In the genomic region with DNA sequence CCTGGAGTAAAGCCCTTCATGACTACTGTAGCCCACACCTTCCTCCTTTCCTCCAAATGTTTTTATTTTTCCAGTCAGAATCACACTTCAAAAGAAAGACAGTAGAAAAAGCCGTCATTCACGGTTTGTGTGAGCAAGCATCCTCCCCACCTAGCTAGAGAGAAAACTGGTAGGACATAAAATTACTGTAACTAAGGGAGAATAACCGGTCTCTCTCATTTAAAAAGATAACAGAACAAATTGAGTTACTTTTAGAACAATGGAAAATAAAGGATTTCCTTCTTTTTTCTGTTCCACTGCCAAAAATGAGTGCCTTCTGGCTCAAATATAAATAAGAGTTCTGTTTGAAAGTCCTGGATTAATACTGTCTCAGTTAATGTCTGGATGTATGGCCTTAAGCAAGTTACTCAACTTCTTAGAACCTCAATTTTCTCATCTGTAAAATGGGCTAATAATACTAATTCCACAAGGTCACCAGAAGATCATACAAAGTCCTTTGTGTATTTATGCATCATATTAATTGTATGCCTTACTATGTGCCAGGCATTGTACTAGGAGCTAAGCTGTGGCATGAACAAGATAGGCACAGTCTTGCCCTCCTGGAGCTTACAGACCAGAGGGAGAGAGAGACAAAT, we compare ENCODE assay signal across 17 cellular contexts.
DNase-seq lines count a peak whose midpoint lies in the region; ATAC-seq and TF ChIP-seq lines count a peak whose summit lies in the region.
"Had no signal": no experiment of that assay in that cellular context is flagged by ENCODE, and none has a peak within 500 bp of the region (broad histone marks: within the 10 kb centered on the region; RNA-seq: fewer than 3 reads in every experiment).

No MANE protein-coding gene starts in this region.

- no peak overlapping the region for H3K4me3 ChIP-seq in heart left ventricle
- no peak overlapping the region for H3K4me3 ChIP-seq in neural progenitor cell
- H3K4me3 ChIP-seq in uterus: no peak overlapping the region
- H3K4me3 ChIP-seq: SK-N-MC had no signal

- no peak for TF ChIP-seq POLR2A in heart left ventricle (IDR thresholded peaks at IDR 0.05)
- TF ChIP-seq POLR2A in uterus (IDR thresholded peaks at IDR 0.05): no peak

- peaks cover 69% of the 10 kb centered on the region for H3F3A ChIP-seq in neural progenitor cell (ENCODE audit: low read depth)

- H3K4me1 ChIP-seq in heart left ventricle: peaks cover 0 to 34% (median 16%) of the 10 kb centered on the region in 12 donors
- H3K4me1 ChIP-seq in neural progenitor cell: peaks cover 67% of the 10 kb centered on the region
- H3K4me1 ChIP-seq in uterus: peaks cover 0 to under 1% of the 10 kb centered on the region in 2 donors

- DNase-seq in heart left ventricle: no peak
- DNase-seq in left cardiac atrium: no peak
- DNase-seq in dermis blood vessel endothelial cell: peak; percentile 60
- no peak for DNase-seq in neural progenitor cell (ENCODE audit: low spot score)
- DNase-seq in uterus: no peak
- DNase-seq in activated gamma-delta T cell (lab: John Stamatoyannopoulos, UW): no peak
- DNase-seq: KBM-7, NCI-H1048, NCI-H2107, NCI-H226, NCI-H526 had no signal

- no peaks in the 10 kb centered on the region for H3K9me3 Mint-ChIP-seq in neural progenitor cell

- peak overlapping the region; percentile 99 for H3K27ac Mint-ChIP-seq in neural progenitor cell
- H3K27ac Mint-ChIP-seq: CD14-positive monocyte had no signal

- H3K9me3 ChIP-seq in heart left ventricle (no peaks in the 10 kb centered on the region), neural progenitor cell (ENCODE audit: low read depth) (no peaks in the 10 kb centered on the region), uterus (no peaks in the 10 kb centered on the region)
- H3K9me3 ChIP-seq: Caco-2 had no signal

- peaks cover 25% of the 10 kb centered on the region for H3K79me2 ChIP-seq in neural progenitor cell (ENCODE audit: low read depth)

- H3K4me3 Mint-ChIP-seq in neural progenitor cell: no peak overlapping the region
- H3K4me3 Mint-ChIP-seq: CD14-positive monocyte had no signal

- H3K27me3 ChIP-seq in heart left ventricle (no peaks in the 10 kb centered on the region), neural progenitor cell (no peaks in the 10 kb centered on the region), uterus (no peaks in the 10 kb centered on the region)

- H3K27ac ChIP-seq in heart left ventricle (peak overlapping the region in 8 of 12 donors; percentile 27 to 73 (median 44)), neural progenitor cell (peak overlapping the region; percentile 98), uterus (peak overlapping the region; percentile 63 to 84)
- H3K27ac ChIP-seq: SK-N-MC had no signal

- no peak for TF ChIP-seq CTCF in heart left ventricle (IDR thresholded peaks at IDR 0.05)
- TF ChIP-seq CTCF in neural progenitor cell (IDR thresholded peaks at IDR 0.05): no peak
- TF ChIP-seq CTCF in uterus (IDR thresholded peaks at IDR 0.05): no peak

- H3K36me3 Mint-ChIP-seq in neural progenitor cell: no peaks in the 10 kb centered on the region
- H3K36me3 Mint-ChIP-seq: CD14-positive monocyte had no signal

- H3K36me3 ChIP-seq in heart left ventricle (no peaks in the 10 kb centered on the region), neural progenitor cell (no peaks in the 10 kb centered on the region), uterus (no peaks in the 10 kb centered on the region)

- H3K4me1 Mint-ChIP-seq in neural progenitor cell: peaks cover 56% of the 10 kb centered on the region

- no peaks in the 10 kb centered on the region for H4K20me1 ChIP-seq in neural progenitor cell (ENCODE audit: low read depth)

- peaks cover 7% of the 10 kb centered on the region for H3K27me3 Mint-ChIP-seq in neural progenitor cell (ENCODE audit: insufficient read depth, low read depth)

- H3K9ac ChIP-seq in neural progenitor cell: no peak overlapping the region

- ATAC-seq in heart left ventricle (peak in 1 of 4 donors; percentile 20), left cardiac atrium (no peak), HG03280 (IDR thresholded peaks at IDR 0.05; ENCODE audit: unreplicated experiment) (no peak), HG02973 (IDR thresholded peaks at IDR 0.05; ENCODE audit: unreplicated experiment) (no peak)
- ATAC-seq: HCT116 had no signal

- intact Hi-C loops in heart left ventricle (cut with DNase I) (loop anchor here in 1 of 10 donors (10.0 kb wide), 1 partner anchor 63 kb away; no protein-coding TSS in a partner anchor), left cardiac atrium (cut with DNase I) (no loop called here), uterus (cut with DNase I; ENCODE audit: low total_unique reads) (no loop called here)

- no peak overlapping the region for H2AFZ ChIP-seq in neural progenitor cell (replicated peaks)

- peak overlapping the region; percentile 71 for H3K4me2 ChIP-seq in neural progenitor cell

- WGBS in heart left ventricle, 4 donors: 61 to 79% (median 68%) methylated on average over 3 of the region's 3 CpGs

Comparison
In these comparisons a context has a peak if more than half of its experiments do, and no peak if none do; other contexts are left out.
1. H3K27ac ChIP-seq: peak in every context shown above with its lines; median percentile 98 in neural progenitor cell; 74 in uterus; 44 in heart left ventricle.